ENCODE assay signal across 9 cellular contexts in genomic region chr4:162497564-162498167, GRCh38.
DNase-seq lines count a peak whose midpoint lies in the region; ATAC-seq lines count a peak whose summit lies in the region.
"Had no signal": no experiment of that assay in that cellular context is flagged by ENCODE, and none has a peak within 500 bp of the region (broad histone marks: within the 10 kb centered on the region; RNA-seq: fewer than 3 reads in every experiment).

No MANE protein-coding gene starts in this region.

- ATAC-seq in GM19452 (IDR thresholded peaks at IDR 0.05; ENCODE audit: unreplicated experiment) (peak; percentile 86), HG03442 (IDR thresholded peaks at IDR 0.05; ENCODE audit: unreplicated experiment) (peak; percentile 77), naive B cell (ENCODE audit: low read depth in 2 of 2) (peak; percentile 40 to 46)

- H3K36me3 Mint-ChIP-seq in naive B cell: no peaks in the 10 kb centered on the region
- H3K36me3 Mint-ChIP-seq: CD8-positive, alpha-beta memory T cell had no signal

- H3K4me1 Mint-ChIP-seq in naive B cell: no peaks in the 10 kb centered on the region
- H3K4me1 Mint-ChIP-seq: CD8-positive, alpha-beta memory T cell had no signal

- DNase-seq in NCI-H2029 treated with DMSO at 0.1 percent for 48 hours (lab: John Stamatoyannopoulos, UW): peak; percentile 7
- no peak for DNase-seq in NCI-H2029 (lab: John Stamatoyannopoulos, UW)
- peak; percentile 63 for DNase-seq in RKO (ENCODE audit: low spot score)
- peak; percentile 17 for DNase-seq in epidermal melanocyte (ENCODE audit: insufficient read length, low spot score)
- DNase-seq in naive B cell: peak; percentile 16
- no peak for DNase-seq in NCI-H1048 (lab: John Stamatoyannopoulos, UW)

- peaks cover 0 to 4% (median 0%) of the 10 kb centered on the region in 3 donors for H3K27me3 Mint-ChIP-seq in naive B cell
- H3K27me3 Mint-ChIP-seq: CD8-positive, alpha-beta memory T cell had no signal

- no peak overlapping the region for H3K4me3 Mint-ChIP-seq in naive B cell
- H3K4me3 Mint-ChIP-seq: CD8-positive, alpha-beta memory T cell had no signal

- no peaks in the 10 kb centered on the region for H3K9me3 Mint-ChIP-seq in naive B cell
- H3K9me3 Mint-ChIP-seq: CD8-positive, alpha-beta memory T cell had no signal

- H3K27ac Mint-ChIP-seq in naive B cell: no peak overlapping the region
- H3K27ac Mint-ChIP-seq: CD8-positive, alpha-beta memory T cell had no signal

Comparison
In these comparisons a context has a peak if more than half of its experiments do, and no peak if none do; other contexts are left out.
1. DNase-seq: peak in NCI-H2029 treated with DMSO at 0.1 percent for 48 hours (single experiment), RKO (single experiment), epidermal melanocyte (single experiment) and naive B cell (single experiment); none in NCI-H2029 (single experiment) and NCI-H1048 (single experiment).
2. Peak in every context shown above with its lines, with median percentiles within 50 percentile points of each other: ATAC-seq.